ENCODE assay signal across 1 cellular context in the genomic region with DNA sequence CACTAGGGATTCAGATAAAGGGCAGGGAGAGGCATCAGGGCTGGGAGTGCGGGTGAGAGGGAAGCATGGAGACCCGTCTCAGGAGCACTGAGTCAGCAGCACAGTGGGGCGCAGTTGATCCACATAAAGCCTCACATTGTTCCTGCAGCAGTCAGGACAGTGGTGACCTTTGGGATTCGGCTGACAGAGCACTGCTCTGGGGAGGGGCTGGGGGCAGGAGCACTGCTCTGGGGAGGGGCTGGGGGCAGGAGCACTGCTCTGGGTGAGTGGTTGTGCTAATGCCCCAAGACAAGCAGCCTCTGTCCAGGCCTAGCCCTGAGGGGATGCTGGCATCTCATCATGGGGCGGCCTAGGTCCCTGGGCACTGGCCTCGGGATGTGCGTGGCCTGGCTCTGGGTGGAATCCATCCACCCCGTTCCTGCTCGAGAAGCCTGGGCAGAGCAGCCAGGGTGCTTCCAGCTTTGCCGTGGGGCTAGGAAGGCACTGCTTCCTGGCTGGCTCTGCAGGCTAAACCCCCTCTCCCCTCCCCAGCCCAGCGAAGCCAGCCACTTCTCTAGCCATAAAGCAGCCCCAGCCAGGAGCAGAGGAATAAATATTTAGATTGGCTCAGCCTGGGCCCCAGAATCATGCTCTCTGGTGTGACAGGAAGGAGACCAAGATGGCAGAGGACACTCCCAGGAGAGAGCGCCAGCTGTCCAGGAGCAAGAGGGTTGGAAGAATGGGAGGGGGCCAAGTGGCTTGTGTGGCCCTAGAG.
A peak's percentile ranks its signal among the peaks of the same experiment; 100 is the strongest.
TF ChIP-seq lines count a peak whose summit lies in the region.

No MANE protein-coding gene starts in this region.

TF ChIP-seq in HepG2, 621 proteins besides CTCF, POLR2A, EP300 and RAD21 (continues in another document):
- TF ChIP-seq, protein P1, sequence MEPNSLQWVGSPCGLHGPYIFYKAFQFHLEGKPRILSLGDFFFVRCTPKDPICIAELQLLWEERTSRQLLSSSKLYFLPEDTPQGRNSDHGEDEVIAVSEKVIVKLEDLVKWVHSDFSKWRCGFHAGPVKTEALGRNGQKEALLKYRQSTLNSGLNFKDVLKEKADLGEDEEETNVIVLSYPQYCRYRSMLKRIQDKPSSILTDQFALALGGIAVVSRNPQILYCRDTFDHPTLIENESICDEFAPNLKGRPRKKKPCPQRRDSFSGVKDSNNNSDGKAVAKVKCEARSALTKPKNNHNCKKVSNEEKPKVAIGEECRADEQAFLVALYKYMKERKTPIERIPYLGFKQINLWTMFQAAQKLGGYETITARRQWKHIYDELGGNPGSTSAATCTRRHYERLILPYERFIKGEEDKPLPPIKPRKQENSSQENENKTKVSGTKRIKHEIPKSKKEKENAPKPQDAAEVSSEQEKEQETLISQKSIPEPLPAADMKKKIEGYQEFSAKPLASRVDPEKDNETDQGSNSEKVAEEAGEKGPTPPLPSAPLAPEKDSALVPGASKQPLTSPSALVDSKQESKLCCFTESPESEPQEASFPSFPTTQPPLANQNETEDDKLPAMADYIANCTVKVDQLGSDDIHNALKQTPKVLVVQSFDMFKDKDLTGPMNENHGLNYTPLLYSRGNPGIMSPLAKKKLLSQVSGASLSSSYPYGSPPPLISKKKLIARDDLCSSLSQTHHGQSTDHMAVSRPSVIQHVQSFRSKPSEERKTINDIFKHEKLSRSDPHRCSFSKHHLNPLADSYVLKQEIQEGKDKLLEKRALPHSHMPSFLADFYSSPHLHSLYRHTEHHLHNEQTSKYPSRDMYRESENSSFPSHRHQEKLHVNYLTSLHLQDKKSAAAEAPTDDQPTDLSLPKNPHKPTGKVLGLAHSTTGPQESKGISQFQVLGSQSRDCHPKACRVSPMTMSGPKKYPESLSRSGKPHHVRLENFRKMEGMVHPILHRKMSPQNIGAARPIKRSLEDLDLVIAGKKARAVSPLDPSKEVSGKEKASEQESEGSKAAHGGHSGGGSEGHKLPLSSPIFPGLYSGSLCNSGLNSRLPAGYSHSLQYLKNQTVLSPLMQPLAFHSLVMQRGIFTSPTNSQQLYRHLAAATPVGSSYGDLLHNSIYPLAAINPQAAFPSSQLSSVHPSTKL (CRISPR knock-in tag; IDR thresholded peaks at IDR 0.05) = peak; percentile 50; the same call in 1 of the 2 replicates
- TF ChIP-seq MEIS2 (CRISPR knock-in tag; IDR thresholded peaks at IDR 0.05) = no peak
- TF ChIP-seq, protein P2, sequence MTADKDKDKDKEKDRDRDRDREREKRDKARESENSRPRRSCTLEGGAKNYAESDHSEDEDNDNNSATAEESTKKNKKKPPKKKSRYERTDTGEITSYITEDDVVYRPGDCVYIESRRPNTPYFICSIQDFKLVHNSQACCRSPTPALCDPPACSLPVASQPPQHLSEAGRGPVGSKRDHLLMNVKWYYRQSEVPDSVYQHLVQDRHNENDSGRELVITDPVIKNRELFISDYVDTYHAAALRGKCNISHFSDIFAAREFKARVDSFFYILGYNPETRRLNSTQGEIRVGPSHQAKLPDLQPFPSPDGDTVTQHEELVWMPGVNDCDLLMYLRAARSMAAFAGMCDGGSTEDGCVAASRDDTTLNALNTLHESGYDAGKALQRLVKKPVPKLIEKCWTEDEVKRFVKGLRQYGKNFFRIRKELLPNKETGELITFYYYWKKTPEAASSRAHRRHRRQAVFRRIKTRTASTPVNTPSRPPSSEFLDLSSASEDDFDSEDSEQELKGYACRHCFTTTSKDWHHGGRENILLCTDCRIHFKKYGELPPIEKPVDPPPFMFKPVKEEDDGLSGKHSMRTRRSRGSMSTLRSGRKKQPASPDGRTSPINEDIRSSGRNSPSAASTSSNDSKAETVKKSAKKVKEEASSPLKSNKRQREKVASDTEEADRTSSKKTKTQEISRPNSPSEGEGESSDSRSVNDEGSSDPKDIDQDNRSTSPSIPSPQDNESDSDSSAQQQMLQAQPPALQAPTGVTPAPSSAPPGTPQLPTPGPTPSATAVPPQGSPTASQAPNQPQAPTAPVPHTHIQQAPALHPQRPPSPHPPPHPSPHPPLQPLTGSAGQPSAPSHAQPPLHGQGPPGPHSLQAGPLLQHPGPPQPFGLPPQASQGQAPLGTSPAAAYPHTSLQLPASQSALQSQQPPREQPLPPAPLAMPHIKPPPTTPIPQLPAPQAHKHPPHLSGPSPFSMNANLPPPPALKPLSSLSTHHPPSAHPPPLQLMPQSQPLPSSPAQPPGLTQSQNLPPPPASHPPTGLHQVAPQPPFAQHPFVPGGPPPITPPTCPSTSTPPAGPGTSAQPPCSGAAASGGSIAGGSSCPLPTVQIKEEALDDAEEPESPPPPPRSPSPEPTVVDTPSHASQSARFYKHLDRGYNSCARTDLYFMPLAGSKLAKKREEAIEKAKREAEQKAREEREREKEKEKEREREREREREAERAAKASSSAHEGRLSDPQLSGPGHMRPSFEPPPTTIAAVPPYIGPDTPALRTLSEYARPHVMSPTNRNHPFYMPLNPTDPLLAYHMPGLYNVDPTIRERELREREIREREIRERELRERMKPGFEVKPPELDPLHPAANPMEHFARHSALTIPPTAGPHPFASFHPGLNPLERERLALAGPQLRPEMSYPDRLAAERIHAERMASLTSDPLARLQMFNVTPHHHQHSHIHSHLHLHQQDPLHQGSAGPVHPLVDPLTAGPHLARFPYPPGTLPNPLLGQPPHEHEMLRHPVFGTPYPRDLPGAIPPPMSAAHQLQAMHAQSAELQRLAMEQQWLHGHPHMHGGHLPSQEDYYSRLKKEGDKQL (CRISPR knock-in tag; IDR thresholded peaks at IDR 0.05; ENCODE audit: low read depth) = no peak
- no peak; the same call in 1 of the 2 replicates for TF ChIP-seq SAFB2 (CRISPR knock-in tag; IDR thresholded peaks at IDR 0.05; ENCODE audit: borderline replicate concordance, low read depth)
- peak; percentile 67 for TF ChIP-seq NR2F6 (IDR thresholded peaks at IDR 0.05)
- peak; percentile 75 for TF ChIP-seq NR2F6 (CRISPR knock-in tag; IDR thresholded peaks at IDR 0.05)
- no peak for TF ChIP-seq ZBTB42 (CRISPR knock-in tag; IDR thresholded peaks at IDR 0.05)
- TF ChIP-seq EED (CRISPR knock-in tag; IDR thresholded peaks at IDR 0.05) = no peak
- TF ChIP-seq ZNF569 (CRISPR knock-in tag; IDR thresholded peaks at IDR 0.05; ENCODE audit: borderline replicate concordance) = no peak
- TF ChIP-seq ZNF501 (CRISPR knock-in tag; IDR thresholded peaks at IDR 0.05) = no peak
- TF ChIP-seq, protein P3, sequence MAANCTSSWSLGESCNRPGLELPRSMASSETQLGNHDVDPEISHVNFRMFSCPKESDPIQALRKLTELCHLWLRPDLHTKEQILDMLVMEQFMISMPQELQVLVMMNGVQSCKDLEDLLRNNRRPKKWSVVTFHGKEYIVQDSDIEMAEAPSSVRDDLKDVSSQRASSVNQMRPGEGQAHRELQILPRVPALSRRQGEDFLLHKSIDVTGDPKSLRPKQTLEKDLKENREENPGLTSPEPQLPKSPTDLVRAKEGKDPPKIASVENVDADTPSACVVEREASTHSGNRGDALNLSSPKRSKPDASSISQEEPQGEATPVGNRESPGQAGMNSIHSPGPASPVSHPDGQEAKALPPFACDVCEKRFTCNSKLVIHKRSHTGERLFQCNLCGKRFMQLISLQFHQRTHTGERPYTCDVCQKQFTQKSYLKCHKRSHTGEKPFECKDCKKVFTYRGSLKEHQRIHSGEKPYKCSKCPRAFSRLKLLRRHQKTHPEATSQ (CRISPR knock-in tag; IDR thresholded peaks at IDR 0.05; ENCODE audit: borderline replicate concordance) = no peak
- TF ChIP-seq, protein P4, sequence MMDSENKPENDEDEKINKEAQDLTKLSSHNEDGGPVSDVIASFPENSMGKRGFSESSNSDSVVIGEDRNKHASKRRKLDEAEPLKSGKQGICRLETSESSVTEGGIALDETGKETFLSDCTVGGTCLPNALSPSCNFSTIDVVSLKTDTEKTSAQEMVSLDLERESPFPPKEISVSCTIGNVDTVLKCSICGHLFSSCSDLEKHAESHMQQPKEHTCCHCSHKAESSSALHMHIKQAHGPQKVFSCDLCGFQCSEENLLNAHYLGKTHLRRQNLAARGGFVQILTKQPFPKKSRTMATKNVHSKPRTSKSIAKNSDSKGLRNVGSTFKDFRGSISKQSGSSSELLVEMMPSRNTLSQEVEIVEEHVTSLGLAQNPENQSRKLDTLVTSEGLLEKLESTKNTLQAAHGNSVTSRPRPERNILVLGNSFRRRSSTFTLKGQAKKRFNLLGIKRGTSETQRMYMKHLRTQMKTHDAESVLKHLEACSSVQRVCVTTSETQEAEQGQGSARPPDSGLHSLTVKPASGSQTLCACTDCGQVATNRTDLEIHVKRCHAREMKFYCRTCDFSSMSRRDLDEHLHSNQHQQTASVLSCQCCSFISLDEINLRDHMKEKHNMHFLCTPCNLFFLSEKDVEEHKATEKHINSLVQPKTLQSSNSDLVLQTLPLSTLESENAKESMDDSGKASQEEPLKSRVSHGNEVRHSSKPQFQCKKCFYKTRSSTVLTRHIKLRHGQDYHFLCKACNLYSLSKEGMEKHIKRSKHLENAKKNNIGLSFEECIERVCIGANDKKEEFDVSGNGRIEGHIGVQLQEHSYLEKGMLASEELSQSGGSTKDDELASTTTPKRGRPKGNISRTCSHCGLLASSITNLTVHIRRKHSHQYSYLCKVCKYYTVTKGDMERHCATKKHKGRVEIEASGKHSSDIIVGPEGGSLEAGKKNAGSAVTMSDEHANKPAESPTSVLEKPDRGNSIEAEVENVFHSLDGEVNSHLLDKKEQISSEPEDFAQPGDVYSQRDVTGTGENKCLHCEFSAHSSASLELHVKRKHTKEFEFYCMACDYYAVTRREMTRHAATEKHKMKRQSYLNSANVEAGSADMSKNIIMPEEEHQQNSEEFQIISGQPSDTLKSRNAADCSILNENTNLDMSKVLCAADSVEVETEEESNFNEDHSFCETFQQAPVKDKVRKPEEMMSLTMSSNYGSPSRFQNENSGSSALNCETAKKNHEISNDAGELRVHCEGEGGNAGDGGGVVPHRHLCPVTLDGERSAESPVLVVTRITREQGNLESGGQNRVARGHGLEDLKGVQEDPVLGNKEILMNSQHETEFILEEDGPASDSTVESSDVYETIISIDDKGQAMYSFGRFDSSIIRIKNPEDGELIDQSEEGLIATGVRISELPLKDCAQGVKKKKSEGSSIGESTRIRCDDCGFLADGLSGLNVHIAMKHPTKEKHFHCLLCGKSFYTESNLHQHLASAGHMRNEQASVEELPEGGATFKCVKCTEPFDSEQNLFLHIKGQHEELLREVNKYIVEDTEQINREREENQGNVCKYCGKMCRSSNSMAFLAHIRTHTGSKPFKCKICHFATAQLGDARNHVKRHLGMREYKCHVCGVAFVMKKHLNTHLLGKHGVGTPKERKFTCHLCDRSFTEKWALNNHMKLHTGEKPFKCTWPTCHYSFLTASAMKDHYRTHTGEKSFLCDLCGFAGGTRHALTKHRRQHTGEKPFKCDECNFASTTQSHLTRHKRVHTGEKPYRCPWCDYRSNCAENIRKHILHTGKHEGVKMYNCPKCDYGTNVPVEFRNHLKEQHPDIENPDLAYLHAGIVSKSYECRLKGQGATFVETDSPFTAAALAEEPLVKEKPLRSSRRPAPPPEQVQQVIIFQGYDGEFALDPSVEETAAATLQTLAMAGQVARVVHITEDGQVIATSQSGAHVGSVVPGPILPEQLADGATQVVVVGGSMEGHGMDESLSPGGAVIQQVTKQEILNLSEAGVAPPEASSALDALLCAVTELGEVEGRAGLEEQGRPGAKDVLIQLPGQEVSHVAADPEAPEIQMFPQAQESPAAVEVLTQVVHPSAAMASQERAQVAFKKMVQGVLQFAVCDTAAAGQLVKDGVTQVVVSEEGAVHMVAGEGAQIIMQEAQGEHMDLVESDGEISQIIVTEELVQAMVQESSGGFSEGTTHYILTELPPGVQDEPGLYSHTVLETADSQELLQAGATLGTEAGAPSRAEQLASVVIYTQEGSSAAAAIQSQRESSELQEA (CRISPR knock-in tag; IDR thresholded peaks at IDR 0.05; ENCODE audit: not compliant biosample characterization) = no peak
- TF ChIP-seq, protein P5, sequence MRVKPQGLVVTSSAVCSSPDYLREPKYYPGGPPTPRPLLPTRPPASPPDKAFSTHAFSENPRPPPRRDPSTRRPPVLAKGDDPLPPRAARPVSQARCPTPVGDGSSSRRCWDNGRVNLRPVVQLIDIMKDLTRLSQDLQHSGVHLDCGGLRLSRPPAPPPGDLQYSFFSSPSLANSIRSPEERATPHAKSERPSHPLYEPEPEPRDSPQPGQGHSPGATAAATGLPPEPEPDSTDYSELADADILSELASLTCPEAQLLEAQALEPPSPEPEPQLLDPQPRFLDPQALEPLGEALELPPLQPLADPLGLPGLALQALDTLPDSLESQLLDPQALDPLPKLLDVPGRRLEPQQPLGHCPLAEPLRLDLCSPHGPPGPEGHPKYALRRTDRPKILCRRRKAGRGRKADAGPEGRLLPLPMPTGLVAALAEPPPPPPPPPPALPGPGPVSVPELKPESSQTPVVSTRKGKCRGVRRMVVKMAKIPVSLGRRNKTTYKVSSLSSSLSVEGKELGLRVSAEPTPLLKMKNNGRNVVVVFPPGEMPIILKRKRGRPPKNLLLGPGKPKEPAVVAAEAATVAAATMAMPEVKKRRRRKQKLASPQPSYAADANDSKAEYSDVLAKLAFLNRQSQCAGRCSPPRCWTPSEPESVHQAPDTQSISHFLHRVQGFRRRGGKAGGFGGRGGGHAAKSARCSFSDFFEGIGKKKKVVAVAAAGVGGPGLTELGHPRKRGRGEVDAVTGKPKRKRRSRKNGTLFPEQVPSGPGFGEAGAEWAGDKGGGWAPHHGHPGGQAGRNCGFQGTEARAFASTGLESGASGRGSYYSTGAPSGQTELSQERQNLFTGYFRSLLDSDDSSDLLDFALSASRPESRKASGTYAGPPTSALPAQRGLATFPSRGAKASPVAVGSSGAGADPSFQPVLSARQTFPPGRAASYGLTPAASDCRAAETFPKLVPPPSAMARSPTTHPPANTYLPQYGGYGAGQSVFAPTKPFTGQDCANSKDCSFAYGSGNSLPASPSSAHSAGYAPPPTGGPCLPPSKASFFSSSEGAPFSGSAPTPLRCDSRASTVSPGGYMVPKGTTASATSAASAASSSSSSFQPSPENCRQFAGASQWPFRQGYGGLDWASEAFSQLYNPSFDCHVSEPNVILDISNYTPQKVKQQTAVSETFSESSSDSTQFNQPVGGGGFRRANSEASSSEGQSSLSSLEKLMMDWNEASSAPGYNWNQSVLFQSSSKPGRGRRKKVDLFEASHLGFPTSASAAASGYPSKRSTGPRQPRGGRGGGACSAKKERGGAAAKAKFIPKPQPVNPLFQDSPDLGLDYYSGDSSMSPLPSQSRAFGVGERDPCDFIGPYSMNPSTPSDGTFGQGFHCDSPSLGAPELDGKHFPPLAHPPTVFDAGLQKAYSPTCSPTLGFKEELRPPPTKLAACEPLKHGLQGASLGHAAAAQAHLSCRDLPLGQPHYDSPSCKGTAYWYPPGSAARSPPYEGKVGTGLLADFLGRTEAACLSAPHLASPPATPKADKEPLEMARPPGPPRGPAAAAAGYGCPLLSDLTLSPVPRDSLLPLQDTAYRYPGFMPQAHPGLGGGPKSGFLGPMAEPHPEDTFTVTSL (CRISPR knock-in tag; IDR thresholded peaks at IDR 0.05; ENCODE audit: borderline replicate concordance) = no peak; the same call in 1 of the 2 replicates
- TF ChIP-seq, protein P6, sequence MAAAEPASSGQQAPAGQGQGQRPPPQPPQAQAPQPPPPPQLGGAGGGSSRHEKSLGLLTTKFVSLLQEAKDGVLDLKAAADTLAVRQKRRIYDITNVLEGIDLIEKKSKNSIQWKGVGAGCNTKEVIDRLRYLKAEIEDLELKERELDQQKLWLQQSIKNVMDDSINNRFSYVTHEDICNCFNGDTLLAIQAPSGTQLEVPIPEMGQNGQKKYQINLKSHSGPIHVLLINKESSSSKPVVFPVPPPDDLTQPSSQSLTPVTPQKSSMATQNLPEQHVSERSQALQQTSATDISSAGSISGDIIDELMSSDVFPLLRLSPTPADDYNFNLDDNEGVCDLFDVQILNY (CRISPR knock-in tag; conservative IDR thresholded peaks at IDR 0.05) = no peak
- TF ChIP-seq HNRNPK (IDR thresholded peaks at IDR 0.05; ENCODE audit: low read depth, low read length, poor library complexity, severe bottlenecking) = no peak
- TF ChIP-seq NFIC (IDR thresholded peaks at IDR 0.05; ENCODE audit: low read length) = no peak
- TF ChIP-seq SMAD3 (CRISPR knock-in tag; IDR thresholded peaks at IDR 0.05) = no peak
- TF ChIP-seq ZBTB1 (CRISPR knock-in tag; IDR thresholded peaks at IDR 0.05; ENCODE audit: borderline replicate concordance) = no peak
- TF ChIP-seq ZNF570 (CRISPR knock-in tag; IDR thresholded peaks at IDR 0.05; ENCODE audit: borderline replicate concordance) = no peak
